In genomic region chr6:139371421-139372253, GRCh38 we compare ENCODE assay signal across 9 cellular contexts. TPM values are rescaled to one million over a fixed set of nuclear protein-coding genes. Genes with fewer than 3 reads are reported as not detected.
DNase-seq lines count a peak whose midpoint lies in the region; ATAC-seq and TF ChIP-seq lines count a peak whose summit lies in the region.
"Had no signal": no experiment of that assay in that cellular context is flagged by ENCODE, and none has a peak within 500 bp of the region (broad histone marks: within the 10 kb centered on the region; RNA-seq: fewer than 3 reads in every experiment).

No MANE protein-coding gene starts in this region.

- H3K4me3 Mint-ChIP-seq in WTC11: peak overlapping the region; percentile 97
- peak overlapping the region; percentile 54 to 92 for H3K4me3 Mint-ChIP-seq in stimulated activated naive CD8-positive, alpha-beta T cell treated with anti-CD3 and anti-CD28 coated beads, Interleukin-15, amount 100 ng/mL, for 72 hours

- no peaks in the 10 kb centered on the region for H3K27me3 Mint-ChIP-seq in WTC11 (ENCODE audit: low read depth)
- no peaks in the 10 kb centered on the region for H3K27me3 Mint-ChIP-seq in stimulated activated naive CD8-positive, alpha-beta T cell treated with anti-CD3 and anti-CD28 coated beads, Interleukin-15, amount 100 ng/mL, for 72 hours

- 31% methylated on average over 3 of the region's 3 CpGs for WGBS in right cardiac atrium

- no peak overlapping the region for H3K27ac ChIP-seq in right cardiac atrium (ENCODE audit: low read length)

- H3K27me3 ChIP-seq in right cardiac atrium (ENCODE audit: control insufficient read depth, insufficient read depth): no peaks in the 10 kb centered on the region

- no peak overlapping the region; the same call in 1 of the 2 replicates for H3K27ac Mint-ChIP-seq in WTC11
- peak overlapping the region in 1 of 2 donors; percentile 70 for H3K27ac Mint-ChIP-seq in stimulated activated naive CD8-positive, alpha-beta T cell treated with anti-CD3 and anti-CD28 coated beads, Interleukin-15, amount 100 ng/mL, for 72 hours

- ATAC-seq in WTC11 (no peak), right cardiac atrium (no peak), GM19351 (IDR thresholded peaks at IDR 0.05; ENCODE audit: unreplicated experiment) (no peak), GM21360 (IDR thresholded peaks at IDR 0.05; ENCODE audit: unreplicated experiment) (no peak)
- ATAC-seq in stimulated activated naive CD8-positive, alpha-beta T cell treated with anti-CD3 and anti-CD28 coated beads, Interleukin-15, amount 100 ng/mL, for 72 hours: no peak

- no peak for TF ChIP-seq CTCF in WTC11 (IDR thresholded peaks at IDR 0.05)

- DNase-seq in NCI-H2171 treated with DMSO at 0.1 percent for 48 hours (lab: John Stamatoyannopoulos, UW) (peak; percentile 34), NCI-H2171 (lab: John Stamatoyannopoulos, UW) (no peak), WTC11 (ENCODE audit: low spot score) (no peak), right cardiac atrium (no peak), epidermal melanocyte (ENCODE audit: insufficient read length, low spot score) (no peak)
- no peak for DNase-seq in stimulated activated naive CD8-positive, alpha-beta T cell treated with anti-CD3 and anti-CD28 coated beads, Interleukin-15, amount 100 ng/mL, for 72 hours
- DNase-seq: NK-92 treated with Interleukin-12 subunit alpha and Interleukin-12 subunit beta, amount 100 ng/mL, for 24 hours had no signal

- H3K9me3 Mint-ChIP-seq in WTC11: no peaks in the 10 kb centered on the region
- H3K9me3 Mint-ChIP-seq in stimulated activated naive CD8-positive, alpha-beta T cell treated with anti-CD3 and anti-CD28 coated beads, Interleukin-15, amount 100 ng/mL, for 72 hours: no peaks in the 10 kb centered on the region

- no peaks in the 10 kb centered on the region for H3K9me3 ChIP-seq in right cardiac atrium (ENCODE audit: control insufficient read depth, low read length)

- CTCF ChIA-PET in WTC11 (lab: Charles Lee): interaction anchor here (1.0 kb wide), 1 partner anchor 294 kb away, joined by 4 read pairs; no protein-coding TSS in a partner anchor

- H3K4me1 Mint-ChIP-seq in WTC11: peaks cover 61% of the 10 kb centered on the region
- H3K4me1 Mint-ChIP-seq in stimulated activated naive CD8-positive, alpha-beta T cell treated with anti-CD3 and anti-CD28 coated beads, Interleukin-15, amount 100 ng/mL, for 72 hours: peaks cover 42% of the 10 kb centered on the region

- no peaks in the 10 kb centered on the region for H3K4me1 ChIP-seq in right cardiac atrium (ENCODE audit: control insufficient read depth, insufficient read depth, low read length)

- intact Hi-C loops in right cardiac atrium (cut with DNase I): loop anchor here in 3 of 4 donors (5.0 to 10.0 kb wide), 8 partner anchors 143 to 1073 kb away; no protein-coding TSS in a partner anchor

- peaks cover 25% of the 10 kb centered on the region for H3K36me3 Mint-ChIP-seq in WTC11

- POLR2A ChIA-PET in WTC11 (lab: Charles Lee): no interaction called here

- peak overlapping the region; percentile 85 for H3K4me3 ChIP-seq in right cardiac atrium (ENCODE audit: low read length)

TF ChIP-seq in WTC11, 78 proteins besides CTCF, POLR2A, EP300 and RAD21:
- no peak for TF ChIP-seq SMAD4 (CRISPR knock-in tag; IDR thresholded peaks at IDR 0.05)
- TF ChIP-seq GRHL2 (CRISPR knock-in tag; IDR thresholded peaks at IDR 0.05; ENCODE audit: insufficient replicate concordance, severe bottlenecking): no peak
- no peak for TF ChIP-seq E2F5 (CRISPR knock-in tag; IDR thresholded peaks at IDR 0.05)
- no peak for TF ChIP-seq SOX15 (CRISPR knock-in tag; IDR thresholded peaks at IDR 0.05)

RNA-seq across cellular contexts. Expression of gene CITED2, which starts 2.8 kb away (rescaled TPM):
- total RNA-seq in WTC11 (2021): 63.4 to 82.3 TPM (median 81.8 TPM) in 3 replicates
- total RNA-seq in right cardiac atrium: 100 to 1,000 TPM in 3 of 4 donors, 10 to 100 TPM in 1; 67.9 to 138 (median 113) TPM
- 35.7 TPM for polyA plus RNA-seq in right cardiac atrium
